ENCODE assay signal across 8 cellular contexts in the genomic region with DNA sequence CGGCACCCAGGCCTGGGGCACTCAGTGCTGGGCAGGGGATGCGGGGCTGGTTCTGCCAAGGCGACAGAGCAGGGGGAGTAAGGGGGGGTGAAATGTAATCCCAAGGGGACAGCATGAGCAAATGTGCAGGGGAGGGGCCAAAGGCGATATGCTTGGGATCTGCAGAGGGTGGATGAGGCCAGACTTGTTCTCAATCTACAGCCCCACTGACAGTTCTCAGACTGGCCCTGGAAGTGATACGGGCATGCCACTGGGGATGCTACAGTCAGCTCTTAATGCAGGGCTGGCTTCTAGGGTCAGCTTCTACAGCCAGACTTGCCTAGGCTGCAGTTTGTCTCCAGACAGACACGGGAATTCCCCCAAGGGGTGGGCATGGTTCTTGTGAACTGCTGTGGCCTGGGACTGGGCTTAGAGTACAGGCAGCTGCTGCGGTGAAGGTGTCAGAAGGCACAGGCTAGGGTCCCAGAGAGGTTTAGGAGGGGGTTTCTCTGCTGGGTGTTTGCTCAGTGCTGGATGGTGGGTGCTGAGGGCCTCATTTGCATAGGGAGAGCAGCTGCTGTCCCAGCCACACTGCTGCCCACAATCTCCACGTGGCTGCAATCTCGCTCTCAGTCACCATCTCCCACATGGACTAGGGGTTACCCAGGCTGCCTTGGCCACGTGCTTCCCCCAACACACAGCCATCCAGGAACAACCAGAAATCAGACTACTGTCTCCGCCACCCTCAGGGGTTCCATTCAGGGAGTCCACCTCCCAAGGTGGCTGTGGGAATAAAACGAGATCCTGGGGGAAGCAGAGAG.
DNase-seq lines count a peak whose midpoint lies in the region; ATAC-seq and FAIRE-seq lines count a peak whose summit lies in the region.

No MANE protein-coding gene starts in this region.

- no peak for FAIRE-seq in urothelium cell line (lab: Jason Lieb, UNC)

- no peaks in the 10 kb centered on the region for H3K9me3 Mint-ChIP-seq in activated CD4-positive, alpha-beta memory T cell treated with anti-CD3 and anti-CD28 coated beads for 36 hours
- H3K9me3 Mint-ChIP-seq in naive thymus-derived CD8-positive, alpha-beta T cell, result peaks cover 0 to 1% (median 0%) of the 10 kb centered on the region in 9 donors

- H3K4me3 Mint-ChIP-seq in activated CD4-positive, alpha-beta memory T cell treated with anti-CD3 and anti-CD28 coated beads for 36 hours, result no peak overlapping the region
- H3K4me3 Mint-ChIP-seq in naive thymus-derived CD8-positive, alpha-beta T cell, result peak overlapping the region in 2 of 10 donors; percentile 50 to 68

- CTCF ChIA-PET in activated CD4-positive, alpha-beta memory T cell treated with anti-CD3 and anti-CD28 coated beads for 36 hours (lab: Charles Lee), result interaction anchor here (0.6 to 2.5 kb wide), 5 partner anchors 10 to 322 kb away, joined by 3 to 6 read pairs (median 4); no protein-coding TSS in a partner anchor

- H3K27ac Mint-ChIP-seq in activated CD4-positive, alpha-beta memory T cell treated with anti-CD3 and anti-CD28 coated beads for 36 hours, result peak overlapping the region; percentile 84
- peak overlapping the region in 4 of 10 donors; percentile 27 to 78 (median 40) for H3K27ac Mint-ChIP-seq in naive thymus-derived CD8-positive, alpha-beta T cell

- peaks cover 39% of the 10 kb centered on the region for H3K4me1 Mint-ChIP-seq in activated CD4-positive, alpha-beta memory T cell treated with anti-CD3 and anti-CD28 coated beads for 36 hours (ENCODE audit: low read depth)
- H3K4me1 Mint-ChIP-seq in naive thymus-derived CD8-positive, alpha-beta T cell, result peaks cover 25 to 60% (median 32%) of the 10 kb centered on the region in 4 donors

- intact Hi-C loops in activated CD4-positive, alpha-beta memory T cell treated with anti-CD3 and anti-CD28 coated beads for 36 hours (cut with micrococcal nuclease), result loop anchor here (1.0 to 2.0 kb wide), 2 partner anchors 11 to 62 kb away; no protein-coding TSS in a partner anchor

- no peaks in the 10 kb centered on the region for H3K36me3 Mint-ChIP-seq in activated CD4-positive, alpha-beta memory T cell treated with anti-CD3 and anti-CD28 coated beads for 36 hours
- H3K36me3 Mint-ChIP-seq in naive thymus-derived CD8-positive, alpha-beta T cell, result no peaks in the 10 kb centered on the region

- DNase-seq in Daoy (ENCODE audit: low read depth), result peak; percentile 60
- peak; percentile 89 for DNase-seq in activated CD4-positive, alpha-beta memory T cell treated with anti-CD3 and anti-CD28 coated beads for 36 hours
- DNase-seq in naive thymus-derived CD8-positive, alpha-beta T cell, result peak in 2 of 10 donors; percentile 23 to 24
- no peak for DNase-seq in cerebellar cortex (ENCODE audit: low spot score)
- no peak for DNase-seq in urothelium cell line (ENCODE audit: low spot score)
- DNase-seq in NCI-H2227 (lab: John Stamatoyannopoulos, UW; ENCODE audit: unreplicated experiment), result no peak

- H3K27me3 Mint-ChIP-seq in activated CD4-positive, alpha-beta memory T cell treated with anti-CD3 and anti-CD28 coated beads for 36 hours, result no peaks in the 10 kb centered on the region
- no peaks in the 10 kb centered on the region for H3K27me3 Mint-ChIP-seq in naive thymus-derived CD8-positive, alpha-beta T cell

- peak; percentile 70 for ATAC-seq in GM19328 (IDR thresholded peaks at IDR 0.05; ENCODE audit: unreplicated experiment)
- peak; percentile 82 for ATAC-seq in HG03432 (IDR thresholded peaks at IDR 0.05; ENCODE audit: unreplicated experiment)
- ATAC-seq in naive thymus-derived CD8-positive, alpha-beta T cell, result peak; percentile 48 to 67

- POLR2A ChIA-PET in activated CD4-positive, alpha-beta memory T cell treated with anti-CD3 and anti-CD28 coated beads for 36 hours (lab: Charles Lee), result interaction anchor here (0.7 to 4.0 kb wide), 6 partner anchors 10 to 89 kb away, joined by 3 to 18 read pairs (median 9); no protein-coding TSS in a partner anchor
- POLR2A ChIA-PET in naive thymus-derived CD8-positive, alpha-beta T cell (lab: Charles Lee), result no interaction called here

Comparison
In these comparisons a context has a peak if more than half of its experiments do, and no peak if none do; other contexts are left out.
1. DNase-seq: peak in Daoy (single experiment) and activated CD4-positive, alpha-beta memory T cell treated with anti-CD3 and anti-CD28 coated beads for 36 hours (single experiment); none in cerebellar cortex (single experiment), urothelium cell line (single experiment) and NCI-H2227 (single experiment).
2. Peak in every context shown above with its lines, with median percentiles within 50 percentile points of each other: ATAC-seq.